ENCODE assay signal across 10 cellular contexts in genomic region chr2:39779926-39780325, GRCh38. TPM values are rescaled to one million over a fixed set of nuclear protein-coding genes. Genes with fewer than 3 reads are reported as not detected.
DNase-seq lines count a peak whose midpoint lies in the region; ATAC-seq and TF ChIP-seq lines count a peak whose summit lies in the region.
"Had no signal": no experiment of that assay in that cellular context is flagged by ENCODE, and none has a peak within 500 bp of the region (broad histone marks: within the 10 kb centered on the region; RNA-seq: fewer than 3 reads in every experiment).

No MANE protein-coding gene starts in this region.

- H3K4me1 Mint-ChIP-seq in activated CD8-positive, alpha-beta memory T cell treated with anti-CD3 and anti-CD28 coated beads, Interleukin-2, amount 10 ng/mL, durations not matched to agents 7 days and 5 days: peaks cover 51% of the 10 kb centered on the region
- H3K4me1 Mint-ChIP-seq in activated T-helper 1 cell treated with anti-CD3 and anti-CD28 coated beads, Interleukin-12 subunit alpha, Interleukin-12 subunit beta, Interleukin-2, Interleukin-4 antibody, amounts not matched to agents 30 ng/mL and 10 ng/mL and 1 ng/mL, durations not matched to agents 14 hours and 24 hours and 36 hours (ENCODE audit: low read depth): peaks cover 46% of the 10 kb centered on the region

- TF ChIP-seq CTCF in lower lobe of right lung (IDR thresholded peaks at IDR 0.05): no peak
- no peak for TF ChIP-seq CTCF in thoracic aorta (IDR thresholded peaks at IDR 0.05)

- peak overlapping the region; percentile 89 for H3K4me3 Mint-ChIP-seq in activated CD8-positive, alpha-beta memory T cell treated with anti-CD3 and anti-CD28 coated beads, Interleukin-2, amount 10 ng/mL, durations not matched to agents 7 days and 5 days
- H3K4me3 Mint-ChIP-seq in activated T-helper 1 cell treated with anti-CD3 and anti-CD28 coated beads, Interleukin-12 subunit alpha, Interleukin-12 subunit beta, Interleukin-2, Interleukin-4 antibody, amounts not matched to agents 30 ng/mL and 10 ng/mL and 1 ng/mL, durations not matched to agents 14 hours and 24 hours and 36 hours: peak overlapping the region; percentile 94

- peaks cover 31% of the 10 kb centered on the region for H3K4me1 ChIP-seq in lower lobe of right lung
- peaks cover 9 to 40% of the 10 kb centered on the region in 2 donors for H3K4me1 ChIP-seq in thoracic aorta (ENCODE audit: control insufficient read depth in 1 of 2, low read depth in 2 of 2)

- CTCF ChIA-PET in activated CD8-positive, alpha-beta memory T cell treated with anti-CD3 and anti-CD28 coated beads, Interleukin-2, amount 10 ng/mL, durations not matched to agents 7 days and 5 days (lab: Charles Lee): no interaction called here

- no peaks in the 10 kb centered on the region for H3K9me3 Mint-ChIP-seq in activated CD8-positive, alpha-beta memory T cell treated with anti-CD3 and anti-CD28 coated beads, Interleukin-2, amount 10 ng/mL, durations not matched to agents 7 days and 5 days (ENCODE audit: low read depth)
- no peaks in the 10 kb centered on the region for H3K9me3 Mint-ChIP-seq in activated T-helper 1 cell treated with anti-CD3 and anti-CD28 coated beads, Interleukin-12 subunit alpha, Interleukin-12 subunit beta, Interleukin-2, Interleukin-4 antibody, amounts not matched to agents 30 ng/mL and 10 ng/mL and 1 ng/mL, durations not matched to agents 14 hours and 24 hours and 36 hours

- H3K27me3 ChIP-seq in lower lobe of right lung (ENCODE audit: low read depth) (no peaks in the 10 kb centered on the region), thoracic aorta (replicated peaks; ENCODE audit: insufficient read depth) (no peaks in the 10 kb centered on the region)

- no peak for ATAC-seq in activated CD8-positive, alpha-beta memory T cell treated with anti-CD3 and anti-CD28 coated beads, Interleukin-2, amount 10 ng/mL, durations not matched to agents 7 days and 5 days
- ATAC-seq in lower lobe of right lung (no peak), thoracic aorta (ENCODE audit: insufficient number of reproducible peaks, low FRiP score, low read depth) (no peak), HG03342 (IDR thresholded peaks at IDR 0.05; ENCODE audit: unreplicated experiment) (no peak)

- peak overlapping the region; percentile 95 for H3K4me3 ChIP-seq in lower lobe of right lung
- H3K4me3 ChIP-seq in thoracic aorta: peak overlapping the region; percentile 97

- H3K9me3 ChIP-seq in lower lobe of right lung: no peaks in the 10 kb centered on the region
- H3K9me3 ChIP-seq in thoracic aorta: no peaks in the 10 kb centered on the region

- no peaks in the 10 kb centered on the region for H3K27me3 Mint-ChIP-seq in activated CD8-positive, alpha-beta memory T cell treated with anti-CD3 and anti-CD28 coated beads, Interleukin-2, amount 10 ng/mL, durations not matched to agents 7 days and 5 days
- H3K27me3 Mint-ChIP-seq in activated T-helper 1 cell treated with anti-CD3 and anti-CD28 coated beads, Interleukin-12 subunit alpha, Interleukin-12 subunit beta, Interleukin-2, Interleukin-4 antibody, amounts not matched to agents 30 ng/mL and 10 ng/mL and 1 ng/mL, durations not matched to agents 14 hours and 24 hours and 36 hours (ENCODE audit: insufficient read depth): peaks cover 5% of the 10 kb centered on the region

- H3K27ac ChIP-seq in lower lobe of right lung (peak overlapping the region; percentile 94), thoracic aorta (peak overlapping the region; percentile 53 to 86)

- peaks cover 18% of the 10 kb centered on the region for H3K36me3 Mint-ChIP-seq in activated CD8-positive, alpha-beta memory T cell treated with anti-CD3 and anti-CD28 coated beads, Interleukin-2, amount 10 ng/mL, durations not matched to agents 7 days and 5 days
- H3K36me3 Mint-ChIP-seq in activated T-helper 1 cell treated with anti-CD3 and anti-CD28 coated beads, Interleukin-12 subunit alpha, Interleukin-12 subunit beta, Interleukin-2, Interleukin-4 antibody, amounts not matched to agents 30 ng/mL and 10 ng/mL and 1 ng/mL, durations not matched to agents 14 hours and 24 hours and 36 hours (ENCODE audit: low read depth): peaks cover 20% of the 10 kb centered on the region

- no peak for DNase-seq in activated CD8-positive, alpha-beta memory T cell treated with anti-CD3 and anti-CD28 coated beads, Interleukin-2, amount 10 ng/mL, durations not matched to agents 7 days and 5 days
- no peak for DNase-seq in activated CD8-positive, alpha-beta memory T cell treated with anti-CD3 and anti-CD28 coated beads, Interleukin-2, amount 50 U/mL, for 4 hours
- DNase-seq in activated T-helper 1 cell treated with anti-CD3 and anti-CD28 coated beads, Interleukin-12 subunit alpha, Interleukin-12 subunit beta, Interleukin-2, Interleukin-4 antibody, amounts not matched to agents 30 ng/mL and 10 ng/mL and 1 ng/mL, durations not matched to agents 14 hours and 24 hours and 36 hours (ENCODE audit: low spot score): no peak
- DNase-seq in lower lobe of right lung (no peak), thoracic aorta (ENCODE audit: low spot score) (no peak), AML-193 (lab: John Stamatoyannopoulos, UW) (no peak), NCI-H2196 (lab: John Stamatoyannopoulos, UW; ENCODE audit: unreplicated experiment) (no peak)
- DNase-seq: KBM-7, SW 1271 had no signal

- no peak overlapping the region for H3K27ac Mint-ChIP-seq in activated CD8-positive, alpha-beta memory T cell treated with anti-CD3 and anti-CD28 coated beads, Interleukin-2, amount 10 ng/mL, durations not matched to agents 7 days and 5 days
- peak overlapping the region; percentile 61 for H3K27ac Mint-ChIP-seq in activated T-helper 1 cell treated with anti-CD3 and anti-CD28 coated beads, Interleukin-12 subunit alpha, Interleukin-12 subunit beta, Interleukin-2, Interleukin-4 antibody, amounts not matched to agents 30 ng/mL and 10 ng/mL and 1 ng/mL, durations not matched to agents 14 hours and 24 hours and 36 hours

- intact Hi-C loops in activated T-helper 1 cell treated with anti-CD3 and anti-CD28 coated beads, Interleukin-12 subunit alpha, Interleukin-12 subunit beta, Interleukin-2, Interleukin-4 antibody, amounts not matched to agents 30 ng/mL and 10 ng/mL and 1 ng/mL, durations not matched to agents 14 hours and 24 hours and 36 hours (cut with micrococcal nuclease): loop anchor here (1.0 to 5.0 kb wide), 3 partner anchors 288 to 401 kb away; partner anchors contain the start of gene MAP4K3
- intact Hi-C loops in lower lobe of right lung (cut with DNase I): no loop called here

- H3K36me3 ChIP-seq in lower lobe of right lung (no peaks in the 10 kb centered on the region), thoracic aorta (no peaks in the 10 kb centered on the region)

RNA-seq across cellular contexts. Expression of gene THUMPD2, which starts 0.9 kb away (rescaled TPM):
- total RNA-seq in activated CD8-positive, alpha-beta memory T cell treated with anti-CD3 and anti-CD28 coated beads, Interleukin-2, amount 10 ng/mL, durations not matched to agents 7 days and 5 days: 10 to 100 TPM; 16.0 to 20.8 TPM
- total RNA-seq in activated T-helper 1 cell treated with anti-CD3 and anti-CD28 coated beads, Interleukin-12 subunit alpha, Interleukin-12 subunit beta, Interleukin-2, Interleukin-4 antibody, amounts not matched to agents 30 ng/mL and 10 ng/mL and 1 ng/mL, durations not matched to agents 14 hours and 24 hours and 36 hours: 21.2 and 21.6 TPM in 2 replicates
- total RNA-seq in lower lobe of right lung: 10.0 TPM
- total RNA-seq in thoracic aorta: 10 to 100 TPM; 29.1 to 32.0 TPM
